Comparison of ENCODE assay signal across 29 cellular contexts in genomic region chr20:46131396-46131795, GRCh38. TPM values are rescaled to one million over a fixed set of nuclear protein-coding genes. Genes with fewer than 3 reads are reported as not detected.
DNase-seq lines count a peak whose midpoint lies in the region; ATAC-seq, FAIRE-seq and TF ChIP-seq lines count a peak whose summit lies in the region.
"Had no signal": no experiment of that assay in that cellular context is flagged by ENCODE, and none has a peak within 500 bp of the region (broad histone marks: within the 10 kb centered on the region; RNA-seq: fewer than 3 reads in every experiment).

No MANE protein-coding gene starts in this region.

- peak; percentile 48 for DNase-seq in EH (ENCODE audit: low read depth)
- DNase-seq in RPMI7951 (ENCODE audit: low read depth): peak; percentile 55
- DNase-seq in endothelial cell of umbilical vein (ENCODE audit: low read depth, low spot score): peak; percentile 27
- peak; percentile 5 for DNase-seq in skeletal muscle cell (ENCODE audit: low read depth)
- DNase-seq in kidney glomerular epithelial cell (lab: John Stamatoyannopoulos, UW): no peak
- no peak for DNase-seq in NCI-H2171 (lab: John Stamatoyannopoulos, UW)
- DNase-seq in activated T-cell treated with anti-CD3 and anti-CD28 coated beads, Interleukin-2, amount 50 U/mL, for 72 hours: no peak
- DNase-seq in WTC11 (ENCODE audit: low spot score): no peak
- DNase-seq: ACHN; activated CD4-positive, alpha-beta T cell treated with anti-CD3 and anti-CD28 coated beads, Interleukin-2, amount 50 U/mL, for 4 hours; activated CD4-positive, CD25-positive, alpha-beta regulatory T cell; activated naive CD4-positive, alpha-beta T cell treated with Interleukin-2 at 50 U/mL for 16 hours; Calu3; endodermal cell; esophagus squamous epithelium; islet precursor cell; midbrain; natural killer cell; NCI-H1092; NCI-H2029; NCI-H2227 treated with DMSO at 0.1 percent for 48 hours; occipital lobe; trophoblast cell had no signal

- no TSS peak for BruUV-seq in endothelial cell of umbilical vein (replicated peaks; lab: Mats Ljungman, UMichigan)

- H3K9me3 Mint-ChIP-seq in activated T-cell treated with anti-CD3 and anti-CD28 coated beads, Interleukin-2, amount 50 U/mL, for 72 hours: no peaks in the 10 kb centered on the region
- no peaks in the 10 kb centered on the region for H3K9me3 Mint-ChIP-seq in WTC11
- H3K9me3 Mint-ChIP-seq: endodermal cell, IgD-negative memory B cell, natural killer cell had no signal

- CTCF ChIA-PET in endothelial cell of umbilical vein (lab: Charles Lee): interaction anchor here (0.8 to 6.2 kb wide), 8 partner anchors 10 to 307 kb away, joined by 3 to 77 read pairs (median 10); no protein-coding TSS in a partner anchor
- CTCF ChIA-PET in WTC11 (lab: Charles Lee): interaction anchor here (1.0 to 7.9 kb wide), 7 partner anchors 9 to 217 kb away, joined by 3 to 118 read pairs (median 24); no protein-coding TSS in a partner anchor

- dilution Hi-C loops in endothelial cell of umbilical vein (cut with MboI; ENCODE audit: extremely low pct_ligation_motif_present, low sequenced_read_pairs): no loop called here

- peaks cover 0 to 2% of the 10 kb centered on the region in 2 experiments for H3K36me3 ChIP-seq in endothelial cell of umbilical vein (ENCODE audit: control insufficient read depth in 2 of 2, extremely low read depth in 1 of 2, insufficient read depth in 2 of 2, low read length in 2 of 2)
- H3K36me3 ChIP-seq: cardiac muscle cell, Peyer's patch had no signal

- no peak for TF ChIP-seq POLR2A in endothelial cell of umbilical vein (IDR thresholded peaks at IDR 0.05; ENCODE audit: low read depth, low read length)

- no peak for ATAC-seq in activated T-cell treated with anti-CD3 and anti-CD28 coated beads, Interleukin-2, amount 50 U/mL, for 72 hours (replicated peaks in 1 of 2)
- no peak for ATAC-seq in WTC11
- ATAC-seq: natural killer cell had no signal

- H3K9me1 ChIP-seq in endothelial cell of umbilical vein (replicated peaks; ENCODE audit: control insufficient read depth, extremely low read depth, insufficient read depth, low read length): no peaks in the 10 kb centered on the region

- H3K9me3 ChIP-seq in endothelial cell of umbilical vein (replicated peaks; ENCODE audit: control insufficient read depth, insufficient read depth, low read length): no peaks in the 10 kb centered on the region
- H3K9me3 ChIP-seq: esophagus squamous epithelium, Peyer's patch had no signal

- intact Hi-C loops in endothelial cell of umbilical vein (cut with micrococcal nuclease): loop anchor here (5.0 kb wide), 1 partner anchor 231 kb away; no protein-coding TSS in a partner anchor

- H2AFZ ChIP-seq in endothelial cell of umbilical vein (ENCODE audit: low read depth, low read length): no peak overlapping the region

- peaks cover 7 to 9% of the 10 kb centered on the region in 2 experiments for H3K27me3 ChIP-seq in endothelial cell of umbilical vein (ENCODE audit: control insufficient read depth in 2 of 2, insufficient read depth in 2 of 2, low read length in 2 of 2)
- H3K27me3 ChIP-seq: cardiac muscle cell, Peyer's patch had no signal

- peak; percentile 81 for FAIRE-seq in endothelial cell of umbilical vein (lab: Jason Lieb, UNC)
- FAIRE-seq: GM12892, H1 had no signal

- no peak overlapping the region for H3K4me2 ChIP-seq in endothelial cell of umbilical vein (ENCODE audit: insufficient read depth, low read length)

- no peaks in the 10 kb centered on the region for H3K36me3 Mint-ChIP-seq in activated T-cell treated with anti-CD3 and anti-CD28 coated beads, Interleukin-2, amount 50 U/mL, for 72 hours (ENCODE audit: insufficient read depth in 2 of 2)
- no peaks in the 10 kb centered on the region; the same call in 1 of the 2 replicates for H3K36me3 Mint-ChIP-seq in WTC11
- H3K36me3 Mint-ChIP-seq: natural killer cell had no signal

- H3K4me3 ChIP-seq in endothelial cell of umbilical vein (replicated peaks in 1 of 3; ENCODE audit: insufficient read depth in 1 of 3, low read depth in 1 of 3, low read length in 3 of 3) (no peak overlapping the region), skeletal muscle cell (ENCODE audit: low read depth, low read length) (no peak overlapping the region)
- H3K4me3 ChIP-seq: cardiac muscle cell, esophagus squamous epithelium, Peyer's patch had no signal

- H3K9ac ChIP-seq in endothelial cell of umbilical vein (replicated peaks; ENCODE audit: extremely low read depth, insufficient read depth, low read length): no peak overlapping the region

- no peak overlapping the region for H3K27ac ChIP-seq in endothelial cell of umbilical vein (ENCODE audit: insufficient read depth, low read depth, low read length)
- H3K27ac ChIP-seq: cardiac muscle cell, esophagus squamous epithelium, Peyer's patch had no signal

- H3K4me3 Mint-ChIP-seq in activated T-cell treated with anti-CD3 and anti-CD28 coated beads, Interleukin-2, amount 50 U/mL, for 72 hours: no peak overlapping the region
- no peak overlapping the region for H3K4me3 Mint-ChIP-seq in WTC11
- H3K4me3 Mint-ChIP-seq: CD14-positive monocyte, endodermal cell, natural killer cell had no signal

- H3K79me2 ChIP-seq in endothelial cell of umbilical vein (ENCODE audit: control insufficient read depth, insufficient read depth, low read length): no peaks in the 10 kb centered on the region

- TF ChIP-seq CTCF in endothelial cell of umbilical vein (IDR thresholded peaks at IDR 0.05; ENCODE audit: extremely low read depth in 1 of 2, insufficient read depth in 1 of 2, low read depth in 1 of 2, low read length in 2 of 2) (no peak), WTC11 (IDR thresholded peaks at IDR 0.05) (no peak)

- POLR2A ChIA-PET in endothelial cell of umbilical vein (lab: Charles Lee) (no interaction called here), WTC11 (lab: Charles Lee) (no interaction called here)

- H4K20me1 ChIP-seq in endothelial cell of umbilical vein (replicated peaks; ENCODE audit: control insufficient read depth, extremely low read depth, insufficient read depth, low read length): no peaks in the 10 kb centered on the region

- H3K4me1 ChIP-seq in endothelial cell of umbilical vein (ENCODE audit: control insufficient read depth, extremely low read depth, insufficient read depth, low read length): peaks cover 3% of the 10 kb centered on the region
- H3K4me1 ChIP-seq: Peyer's patch had no signal

- no peak overlapping the region for H3K27ac Mint-ChIP-seq in activated T-cell treated with anti-CD3 and anti-CD28 coated beads, Interleukin-2, amount 50 U/mL, for 72 hours
- no peak overlapping the region for H3K27ac Mint-ChIP-seq in WTC11
- H3K27ac Mint-ChIP-seq: endodermal cell, natural killer cell had no signal

- H3K27me3 Mint-ChIP-seq in activated T-cell treated with anti-CD3 and anti-CD28 coated beads, Interleukin-2, amount 50 U/mL, for 72 hours (ENCODE audit: low read depth): peaks cover 34% of the 10 kb centered on the region
- H3K27me3 Mint-ChIP-seq in WTC11 (ENCODE audit: low read depth): peaks cover 17% of the 10 kb centered on the region

- H3K4me1 Mint-ChIP-seq in activated T-cell treated with anti-CD3 and anti-CD28 coated beads, Interleukin-2, amount 50 U/mL, for 72 hours (ENCODE audit: low read depth): peaks cover 9% of the 10 kb centered on the region
- peaks cover 15% of the 10 kb centered on the region for H3K4me1 Mint-ChIP-seq in WTC11

TF ChIP-seq in endothelial cell of umbilical vein, 7 proteins besides CTCF, POLR2A, EP300 and RAD21 (continues in another document):
- TF ChIP-seq EZH2 (IDR thresholded peaks at IDR 0.05; ENCODE audit: borderline replicate concordance, low read depth, low read length, severe bottlenecking) (no peak), POLR2AphosphoS5 (IDR thresholded peaks at IDR 0.05; ENCODE audit: insufficient read depth, low read depth, low read length) (no peak), MYC (IDR thresholded peaks at IDR 0.05; ENCODE audit: low read depth, low read length) (no peak)

TF ChIP-seq in WTC11, 78 proteins besides CTCF, POLR2A, EP300 and RAD21 (continues in another document):
- TF ChIP-seq ZNF219 (CRISPR knock-in tag; IDR thresholded peaks at IDR 0.05; ENCODE audit: borderline replicate concordance) (no peak), EMX1 (CRISPR knock-in tag; IDR thresholded peaks at IDR 0.05) (no peak), ZNF396 (CRISPR knock-in tag; IDR thresholded peaks at IDR 0.05; ENCODE audit: borderline replicate concordance) (no peak)

RNA-seq across cellular contexts. Expression of gene CD40, which starts 13.3 kb away (rescaled TPM):
- 0.72 and 1.7 TPM in 2 replicates for total RNA-seq in RPMI7951 (2014; rRNA removed; shearing (Covaris generic))
- total RNA-seq in endothelial cell of umbilical vein (33.1 and 36.6 TPM in 2 replicates), WTC11 (2021) (12.9 to 15.3 TPM (median 14.8 TPM) in 3 replicates)
- polyA plus RNA-seq in endothelial cell of umbilical vein: 38.3 and 43.9 TPM in 2 replicates
- polyA plus RNA-seq in endothelial cell of umbilical vein (2011; cell fraction: cytosol; rRNA removed): 34.1 and 37.7 TPM in 2 replicates
- polyA plus RNA-seq in endothelial cell of umbilical vein (2011; cell fraction: nucleus; rRNA removed): 38.1 and 44.2 TPM in 2 replicates
- 18.3 and 22.6 TPM in 2 replicates for polyA plus RNA-seq in endothelial cell of umbilical vein (2012)
- polyA minus RNA-seq in endothelial cell of umbilical vein: 22.8 and 25.0 TPM in 2 replicates
- not detected for polyA minus RNA-seq in endothelial cell of umbilical vein (2011; cell fraction: cytosol; rRNA and poly(A)+ RNA removed)
- 9.6 and 9.7 TPM in 2 replicates for polyA minus RNA-seq in endothelial cell of umbilical vein (2011; cell fraction: nucleus; rRNA and poly(A)+ RNA removed)
- total RNA-seq in activated T-cell treated with anti-CD3 and anti-CD28 coated beads, Interleukin-2, amount 50 U/mL, for 72 hours: 1 to 10 TPM; 3.6 to 4.2 TPM

RNA-seq across cellular contexts. Expression of gene NCOA5, which starts 41.6 kb away (rescaled TPM):
- 14.7 and 15.1 TPM in 2 replicates for total RNA-seq in RPMI7951 (2014; rRNA removed; shearing (Covaris generic))
- 34.2 and 39.5 TPM in 2 replicates for total RNA-seq in endothelial cell of umbilical vein
- 30.3 and 32.0 TPM in 2 replicates for polyA plus RNA-seq in endothelial cell of umbilical vein
- polyA plus RNA-seq in endothelial cell of umbilical vein (2011; cell fraction: cytosol; rRNA removed): 25.3 and 27.6 TPM in 2 replicates
- 51.1 and 53.2 TPM in 2 replicates for polyA plus RNA-seq in endothelial cell of umbilical vein (2011; cell fraction: nucleus; rRNA removed)
- 22.0 and 24.7 TPM in 2 replicates for polyA plus RNA-seq in endothelial cell of umbilical vein (2012)
- 32.2 and 35.6 TPM in 2 replicates for polyA minus RNA-seq in endothelial cell of umbilical vein
- 23.7 TPM for polyA minus RNA-seq in endothelial cell of umbilical vein (2011; cell fraction: cytosol; rRNA and poly(A)+ RNA removed)
- polyA minus RNA-seq in endothelial cell of umbilical vein (2011; cell fraction: nucleus; rRNA and poly(A)+ RNA removed): 20.1 and 20.6 TPM in 2 replicates
- total RNA-seq in activated T-cell treated with anti-CD3 and anti-CD28 coated beads, Interleukin-2, amount 50 U/mL, for 72 hours: 10 to 100 TPM; 18.2 to 19.2 TPM
- 16.5 to 20.5 TPM (median 16.5 TPM) in 3 replicates for total RNA-seq in WTC11 (2021)

Comparison
In these comparisons a context has a peak if more than half of its experiments do, and no peak if none do; other contexts are left out.
1. DNase-seq: peak in EH (single experiment), RPMI7951 (single experiment), endothelial cell of umbilical vein (single experiment) and skeletal muscle cell (single experiment); none in kidney glomerular epithelial cell (single experiment), NCI-H2171 (single experiment), activated T-cell treated with anti-CD3 and anti-CD28 coated beads, Interleukin-2, amount 50 U/mL, for 72 hours (0 of 2) and WTC11 (single experiment).